ENCODE assay signal across 9 cellular contexts in genomic region chr18:49628993-49629795, GRCh38.
DNase-seq lines count a peak whose midpoint lies in the region; ATAC-seq and TF ChIP-seq lines count a peak whose summit lies in the region.
"Had no signal": no experiment of that assay in that cellular context is flagged by ENCODE, and none has a peak within 500 bp of the region (broad histone marks: within the 10 kb centered on the region; RNA-seq: fewer than 3 reads in every experiment).

No MANE protein-coding gene starts in this region.

- H3K27ac ChIP-seq in lower lobe of right lung (no peak overlapping the region), vagina (no peak overlapping the region)

- H3K9me3 ChIP-seq in lower lobe of right lung = no peaks in the 10 kb centered on the region
- no peaks in the 10 kb centered on the region for H3K9me3 ChIP-seq in vagina

- DNase-seq in NCI-H2227 (lab: John Stamatoyannopoulos, UW; ENCODE audit: unreplicated experiment) (peak; percentile 10), NCI-H2227 treated with DMSO at 0.1 percent for 48 hours (lab: John Stamatoyannopoulos, UW) (no peak), choroid plexus epithelial cell (ENCODE audit: low read depth) (no peak), lower lobe of right lung (peak; percentile 51), vagina (ENCODE audit: extremely low spot score in 2 of 2) (peak; percentile 64 to 85), T-helper 9 cell (no peak)
- no peak for DNase-seq in stimulated activated CD4-positive, alpha-beta T cell treated with anti-CD3 and anti-CD28 coated beads, Interleukin-2, amount 100 ng/mL, for 48 hours
- DNase-seq: activated B cell treated with CpG ODN at 0.5 μM for 24 hours had no signal

- no peak for TF ChIP-seq POLR2A in vagina (IDR thresholded peaks at IDR 0.05)

- TF ChIP-seq CTCF in choroid plexus epithelial cell (conservative IDR thresholded peaks at IDR 0.05; ENCODE audit: low read depth, low read length) (peak; percentile 48), lower lobe of right lung (IDR thresholded peaks at IDR 0.05) (peak; percentile 21), vagina (IDR thresholded peaks at IDR 0.05) (no peak)

- intact Hi-C loops in lower lobe of right lung (cut with DNase I) = no loop called here
- intact Hi-C loops in vagina (cut with DNase I) = no loop called here

- H3K4me1 ChIP-seq in lower lobe of right lung (no peaks in the 10 kb centered on the region), vagina (peaks cover 13% of the 10 kb centered on the region)

- H3K4me3 ChIP-seq in choroid plexus epithelial cell (ENCODE audit: low read depth, low read length) = no peak overlapping the region
- no peak overlapping the region for H3K4me3 ChIP-seq in lower lobe of right lung
- H3K4me3 ChIP-seq in vagina = no peak overlapping the region

- H3K27me3 ChIP-seq in lower lobe of right lung (ENCODE audit: low read depth) (no peaks in the 10 kb centered on the region), vagina (no peaks in the 10 kb centered on the region)

- ATAC-seq in lower lobe of right lung = peak; percentile 29 to 67
- ATAC-seq in HG02981 (IDR thresholded peaks at IDR 0.05; ENCODE audit: unreplicated experiment) = no peak

- no peaks in the 10 kb centered on the region for H3K36me3 ChIP-seq in lower lobe of right lung
- no peaks in the 10 kb centered on the region for H3K36me3 ChIP-seq in vagina

Comparison
In these comparisons a context has a peak if more than half of its experiments do, and no peak if none do; other contexts are left out.
1. DNase-seq: peak in NCI-H2227 (single experiment), lower lobe of right lung (single experiment) and vagina (2 of 2); none in NCI-H2227 treated with DMSO at 0.1 percent for 48 hours (single experiment), choroid plexus epithelial cell (single experiment), T-helper 9 cell (single experiment) and stimulated activated CD4-positive, alpha-beta T cell treated with anti-CD3 and anti-CD28 coated beads, Interleukin-2, amount 100 ng/mL, for 48 hours (0 of 2).
2. CTCF ChIP-seq: peak in choroid plexus epithelial cell (single experiment) and lower lobe of right lung (single experiment); none in vagina (0 of 3).